8 cellular contexts compared by ENCODE assay signal in the genomic region with DNA sequence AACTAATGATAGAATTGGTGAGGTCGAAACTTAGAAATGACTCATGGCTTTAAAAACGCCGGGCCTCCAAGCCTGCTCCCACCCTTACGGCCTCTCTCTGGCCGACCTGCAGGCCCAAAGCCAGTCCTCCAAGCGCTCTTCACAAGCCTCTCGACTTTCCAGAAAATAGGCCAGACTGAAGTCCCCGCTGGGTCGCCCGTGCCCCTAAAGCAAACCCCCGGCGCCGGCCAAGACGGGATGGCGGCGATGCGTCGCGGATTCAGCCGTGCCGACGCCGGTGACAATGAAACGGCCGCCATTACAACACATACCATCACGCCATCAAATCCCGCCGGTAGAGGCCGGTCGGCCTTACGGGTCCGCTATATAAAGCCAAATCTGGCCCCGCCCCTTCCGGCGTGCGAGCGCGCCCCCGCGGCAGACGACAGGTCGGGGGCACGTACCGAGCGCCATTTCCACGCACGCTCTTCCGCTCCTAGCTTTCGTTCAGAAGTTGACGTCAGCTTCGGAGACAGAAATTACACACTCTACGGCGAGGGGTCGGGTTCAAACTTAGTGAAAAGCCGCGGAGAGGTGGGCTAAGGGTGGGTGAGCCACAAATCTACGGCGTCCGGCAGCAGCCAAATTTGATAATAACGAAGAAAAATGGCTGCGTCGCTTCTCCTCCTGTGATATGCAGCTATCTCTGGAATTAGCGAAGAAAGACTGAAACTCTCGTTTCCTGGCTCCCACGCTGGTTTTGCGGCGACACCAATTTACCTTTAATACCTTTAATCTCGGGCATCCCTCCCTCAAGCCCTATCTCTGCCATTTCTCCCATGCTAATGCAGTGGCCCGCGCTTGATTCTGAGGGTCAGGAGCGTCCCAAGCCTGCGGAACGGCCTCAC. TPM values are rescaled to one million over a fixed set of nuclear protein-coding genes. Genes with fewer than 3 reads are reported as not detected.
DNase-seq lines count a peak whose midpoint lies in the region; ATAC-seq and TF ChIP-seq lines count a peak whose summit lies in the region.

A gene (minus strand): TSS at position 340 of the 887 bp plus-strand sequence. CDS start 26 bp downstream, at position 314.

- peaks cover 49 to 51% of the 10 kb centered on the region in 2 donors for H3K36me3 Mint-ChIP-seq in activated naive CD4-positive, alpha-beta T cell treated with anti-CD3 and anti-CD28 coated beads, Interleukin-2, amount 50 U/mL, for 72 hours

- 0% methylated on average over 47 to 73 of the region's 73 CpGs for WGBS in testis, 2 donors

- H3K9me3 ChIP-seq in testis = no peaks in the 10 kb centered on the region

- H3K27ac Mint-ChIP-seq in activated naive CD4-positive, alpha-beta T cell treated with anti-CD3 and anti-CD28 coated beads, Interleukin-2, amount 50 U/mL, for 72 hours = peak within 1 kb of the TSS; percentile 98 to 100

- peak within 1 kb of the TSS; percentile 68 to 88 for H3K4me3 ChIP-seq in testis

- H3K36me3 ChIP-seq in testis (ENCODE audit: low read depth, missing control alignments) = no peaks in the 10 kb centered on the region

- peak; percentile 76 for ATAC-seq in HG02571 (IDR thresholded peaks at IDR 0.05; ENCODE audit: unreplicated experiment)
- peak; percentile 77 to 85 for ATAC-seq in activated naive CD4-positive, alpha-beta T cell treated with anti-CD3 and anti-CD28 coated beads, Interleukin-2, amount 50 U/mL, for 72 hours
- ATAC-seq in omental fat pad (ENCODE audit: low FRiP score) = peak; percentile 92

- intact Hi-C loops in testis (cut with DNase I; ENCODE audit: low total_unique reads) = loop anchor here (10.0 kb wide), 1 partner anchor 205 kb away; a partner anchor contains a TSS

- H3K9me3 Mint-ChIP-seq in activated naive CD4-positive, alpha-beta T cell treated with anti-CD3 and anti-CD28 coated beads, Interleukin-2, amount 50 U/mL, for 72 hours = no peaks in the 10 kb centered on the region

- H3K4me1 ChIP-seq in testis = peaks cover 35% of the 10 kb centered on the region

- TF ChIP-seq POLR2A in testis (IDR thresholded peaks at IDR 0.05) = peak; percentile 15

- peak within 1 kb of the TSS; percentile 95 to 99 for H3K27ac ChIP-seq in testis

- DNase-seq in GM04504 (ENCODE audit: low read depth) = peak; percentile 95
- DNase-seq in NCI-H1092 (lab: John Stamatoyannopoulos, UW) = peak; percentile 97
- DNase-seq in SKM-1 (lab: John Stamatoyannopoulos, UW; ENCODE audit: unreplicated experiment) = peak; percentile 92
- DNase-seq in activated naive CD4-positive, alpha-beta T cell treated with anti-CD3 and anti-CD28 coated beads, Interleukin-2, amount 50 U/mL, for 72 hours (ENCODE audit: low spot score in 2 of 2) = peak; percentile 97 to 99
- DNase-seq in glomerular endothelial cell (ENCODE audit: extremely low read depth, low read depth, low spot score) = peak; percentile 97
- DNase-seq in omental fat pad (ENCODE audit: low spot score) = peak; percentile 93
- DNase-seq in testis = peak; percentile 98

- TF ChIP-seq CTCF in omental fat pad (IDR thresholded peaks at IDR 0.05) (no peak), testis (IDR thresholded peaks at IDR 0.05) (peak in 2 of 3 experiments; percentile 38 to 41)

- no peaks in the 10 kb centered on the region for H3K27me3 ChIP-seq in testis

RNA-seq across cellular contexts. Expression of the gene that starts here (rescaled TPM):
- 1,000 to 10,000 TPM; 2,348 to 3,152 TPM for total RNA-seq in activated naive CD4-positive, alpha-beta T cell treated with anti-CD3 and anti-CD28 coated beads, Interleukin-2, amount 50 U/mL, for 72 hours
- total RNA-seq in glomerular endothelial cell (1,628 and 2,151 TPM in 2 replicates), omental fat pad (1,000 to 10,000 TPM; 1,543 to 2,117 (median 1,973) TPM), testis (1,000 to 10,000 TPM; 1,087 to 2,075 TPM)
- 2,042 TPM for polyA plus RNA-seq in testis (ENCODE audit: insufficient read depth, low read depth, low replicate concordance)

Comparison
In these comparisons a context has a peak if more than half of its experiments do, and no peak if none do; other contexts are left out.
1. Peak in every context shown above with its lines: DNase-seq, ATAC-seq, H3K4me3 ChIP-seq and H3K27ac ChIP-seq.
2. CTCF ChIP-seq: peak in testis (2 of 3); none in omental fat pad (0 of 3).